ENCODE assay signal across 26 cellular contexts in genomic region chr10:43982250-43982649, GRCh38.
"Had no signal": no experiment of that assay in that cellular context is flagged by ENCODE, and none has a peak within 500 bp of the region (broad histone marks: within the 10 kb centered on the region; RNA-seq: fewer than 3 reads in every experiment).

No MANE protein-coding gene starts in this region.

- FAIRE-seq: bronchial epithelial cell had no signal

- H3K27ac ChIP-seq: ascending aorta, coronary artery, esophagus muscularis mucosa, foreskin keratinocyte, gastrocnemius medialis, WERI-Rb-1 had no signal

- H3K27me3 ChIP-seq: ascending aorta, esophagus muscularis mucosa, foreskin keratinocyte, gastrocnemius medialis had no signal

- H3K36me3 ChIP-seq: ascending aorta, esophagus muscularis mucosa, gastrocnemius medialis, WERI-Rb-1 had no signal

- H3K4me3 ChIP-seq: ascending aorta, coronary artery, esophagus muscularis mucosa, gastrocnemius medialis had no signal

- DNase-seq: activated B cell treated with CpG ODN at 0.5 μM for 24 hours; activated CD4-positive, alpha-beta T cell treated with anti-CD3 and anti-CD28 coated beads for 48 hours; activated CD4-positive, alpha-beta T cell treated with anti-CD3 and anti-CD28 coated beads, Interleukin-2, amount 50 U/mL, for 1 hour; activated CD4-positive, alpha-beta T cell treated with anti-CD3 and anti-CD28 coated beads, Interleukin-2, amount 50 U/mL, for 48 hours; activated CD8-positive, alpha-beta memory T cell treated with anti-CD3 and anti-CD28 coated beads, Interleukin-2, amount 10 ng/mL, durations not matched to agents 7 days and 5 days; activated CD8-positive, alpha-beta memory T cell treated with anti-CD3 and anti-CD28 coated beads, Interleukin-2, amount 50 U/mL, for 48 hours; activated CD8-positive, alpha-beta T cell treated with anti-CD3 and anti-CD28 coated beads for 36 hours; activated gamma-delta T cell; activated naive CD4-positive, alpha-beta T cell; activated naive CD4-positive, alpha-beta T cell treated with anti-CD3 and anti-CD28 coated beads, Interleukin-2, amount 10 ng/mL, durations not matched to agents 7 days and 5 days; activated naive CD8-positive, alpha-beta T cell treated with anti-CD3 and anti-CD28 coated beads, Interleukin-2, amount 10 ng/mL, durations not matched to agents 7 days and 5 days; activated T-cell treated with anti-CD3 and anti-CD28 coated beads for 4 hours; activated T-cell treated with anti-CD3 and anti-CD28 coated beads, Interleukin-2, amount 50 U/mL, for 24 hours; activated T-cell treated with anti-CD3 and anti-CD28 coated beads, Interleukin-2, amount 50 U/mL, for 72 hours; effector CD4-positive, alpha-beta T cell; effector memory CD8-positive, alpha-beta T cell; foreskin keratinocyte; gastrocnemius medialis; glutamatergic neuron; T1000; WERI-Rb-1 had no signal

- H3K9me3 ChIP-seq: ascending aorta, esophagus muscularis mucosa, gastrocnemius medialis had no signal

- H3K4me1 ChIP-seq: ascending aorta, foreskin keratinocyte, gastrocnemius medialis had no signal

- ATAC-seq: activated CD8-positive, alpha-beta memory T cell treated with anti-CD3 and anti-CD28 coated beads, Interleukin-2, amount 10 ng/mL, durations not matched to agents 7 days and 5 days; activated CD8-positive, alpha-beta T cell treated with anti-CD3 and anti-CD28 coated beads for 36 hours; activated naive CD4-positive, alpha-beta T cell treated with anti-CD3 and anti-CD28 coated beads, Interleukin-2, amount 50 U/mL, for 72 hours; effector memory CD8-positive, alpha-beta T cell; foreskin keratinocyte; gastrocnemius medialis had no signal
